1 cellular context compared by ENCODE assay signal in genomic region chr15:30497275-30497674, GRCh38. TPM values are rescaled to one million over a fixed set of nuclear protein-coding genes. Genes with fewer than 3 reads are reported as not detected.
"Had no signal": no experiment of that assay in that cellular context is flagged by ENCODE, and none has a peak within 500 bp of the region (broad histone marks: within the 10 kb centered on the region; RNA-seq: fewer than 3 reads in every experiment).

No MANE protein-coding gene starts in this region.

RNA-seq across cellular contexts. Expression of gene GOLGA8Q, which starts 54.6 kb away (rescaled TPM):
- polyA plus RNA-seq: stomach had no signal
